In genomic region chr1:173669491-173669941, GRCh38 we compare ENCODE assay signal across 8 cellular contexts. TPM values are rescaled to one million over a fixed set of nuclear protein-coding genes. Genes with fewer than 3 reads are reported as not detected.
DNase-seq lines count a peak whose midpoint lies in the region; ATAC-seq and TF ChIP-seq lines count a peak whose summit lies in the region.

Gene ANKRD45, minus strand, starts transcription at chr1:173669851. Its CDS starts 10,433 bp downstream, at chr1:173659418.

- DNase-seq in stimulated activated CD4-positive, alpha-beta T cell treated with anti-CD3 and anti-CD28 coated beads, Interleukin-12 subunit alpha, Interleukin-12 subunit beta, amount 100 ng/mL, for 4 hours = peak; percentile 1
- DNase-seq in stimulated activated CD4-positive, alpha-beta T cell treated with anti-CD3 and anti-CD28 coated beads, Interleukin-4, amount 100 ng/mL, for 1 hour = no peak
- DNase-seq in activated CD8-positive, alpha-beta T cell treated with anti-CD3 and anti-CD28 coated beads, Interleukin-2, amount 10 ng/mL, durations not matched to agents 7 days and 5 days = peak; percentile 39
- DNase-seq in foreskin fibroblast (peak; percentile 25 to 75), nucleus accumbens (lab: John Stamatoyannopoulos, UW) (peak in 49 of 56 donors; percentile 1 to 79 (median 32)), inferior parietal cortex (ENCODE audit: extremely low spot score) (no peak)

- peak within 1 kb of the TSS; percentile 45 to 54 for H3K4me3 ChIP-seq in foreskin fibroblast (ENCODE audit: low read depth in 1 of 2, low read length in 2 of 2)

- peaks cover 23% of the 10 kb centered on the region for H3K27me3 Mint-ChIP-seq in activated CD8-positive, alpha-beta T cell treated with anti-CD3 and anti-CD28 coated beads, Interleukin-2, amount 10 ng/mL, durations not matched to agents 7 days and 5 days (ENCODE audit: low read depth)

- no peaks in the 10 kb centered on the region for H3K9me3 Mint-ChIP-seq in activated CD8-positive, alpha-beta T cell treated with anti-CD3 and anti-CD28 coated beads, Interleukin-2, amount 10 ng/mL, durations not matched to agents 7 days and 5 days (ENCODE audit: insufficient read depth)

- peaks cover 19% of the 10 kb centered on the region for H3K4me1 Mint-ChIP-seq in activated CD8-positive, alpha-beta T cell treated with anti-CD3 and anti-CD28 coated beads, Interleukin-2, amount 10 ng/mL, durations not matched to agents 7 days and 5 days (ENCODE audit: low read depth)

- no peak for TF ChIP-seq CTCF in foreskin fibroblast (IDR thresholded peaks at IDR 0.05; ENCODE audit: low read depth, low read length)

- H3K36me3 Mint-ChIP-seq in activated CD8-positive, alpha-beta T cell treated with anti-CD3 and anti-CD28 coated beads, Interleukin-2, amount 10 ng/mL, durations not matched to agents 7 days and 5 days (ENCODE audit: low read depth) = no peaks in the 10 kb centered on the region

- no peak within 1 kb of the TSS for H3K27ac Mint-ChIP-seq in activated CD8-positive, alpha-beta T cell treated with anti-CD3 and anti-CD28 coated beads, Interleukin-2, amount 10 ng/mL, durations not matched to agents 7 days and 5 days

- CTCF ChIA-PET in activated CD8-positive, alpha-beta T cell treated with anti-CD3 and anti-CD28 coated beads, Interleukin-2, amount 10 ng/mL, durations not matched to agents 7 days and 5 days (lab: Charles Lee) = no interaction called here

- ATAC-seq in activated CD8-positive, alpha-beta T cell treated with anti-CD3 and anti-CD28 coated beads, Interleukin-2, amount 10 ng/mL, durations not matched to agents 7 days and 5 days = peak; percentile 55
- ATAC-seq in GM18498 (IDR thresholded peaks at IDR 0.05; ENCODE audit: unreplicated experiment) (no peak), HG02840 (IDR thresholded peaks at IDR 0.05; ENCODE audit: low FRiP score, unreplicated experiment) (no peak)

- POLR2A ChIA-PET in activated CD8-positive, alpha-beta T cell treated with anti-CD3 and anti-CD28 coated beads, Interleukin-2, amount 10 ng/mL, durations not matched to agents 7 days and 5 days (lab: Charles Lee) = no interaction called here

- H3K4me3 Mint-ChIP-seq in activated CD8-positive, alpha-beta T cell treated with anti-CD3 and anti-CD28 coated beads, Interleukin-2, amount 10 ng/mL, durations not matched to agents 7 days and 5 days = peak within 1 kb of the TSS; percentile 49

RNA-seq across cellular contexts. Expression of gene ANKRD45, which starts in this region (rescaled TPM):
- total RNA-seq in activated CD8-positive, alpha-beta T cell treated with anti-CD3 and anti-CD28 coated beads, Interleukin-2, amount 10 ng/mL, durations not matched to agents 7 days and 5 days = not detected

Comparison
In these comparisons a context has a peak if more than half of its experiments do, and no peak if none do; other contexts are left out.
1. DNase-seq: peak in stimulated activated CD4-positive, alpha-beta T cell treated with anti-CD3 and anti-CD28 coated beads, Interleukin-12 subunit alpha, Interleukin-12 subunit beta, amount 100 ng/mL, for 4 hours (single experiment), foreskin fibroblast (2 of 2) and nucleus accumbens (49 of 56); none in stimulated activated CD4-positive, alpha-beta T cell treated with anti-CD3 and anti-CD28 coated beads, Interleukin-4, amount 100 ng/mL, for 1 hour (single experiment) and inferior parietal cortex (single experiment).
2. Peak in DNase-seq and ATAC-seq in activated CD8-positive, alpha-beta T cell treated with anti-CD3 and anti-CD28 coated beads, Interleukin-2, amount 10 ng/mL, durations not matched to agents 7 days and 5 days; RNA of the gene not detected or under 1 TPM.